Comparison of ENCODE assay signal across 25 cellular contexts in genomic region chr3:102017784-102018183, GRCh38.
DNase-seq lines count a peak whose midpoint lies in the region; ATAC-seq, FAIRE-seq and TF ChIP-seq lines count a peak whose summit lies in the region.
"Had no signal": no experiment of that assay in that cellular context is flagged by ENCODE, and none has a peak within 500 bp of the region (broad histone marks: within the 10 kb centered on the region; RNA-seq: fewer than 3 reads in every experiment).

No MANE protein-coding gene starts in this region.

- H3K4me2 ChIP-seq in GM12878 (ENCODE audit: control insufficient read depth, insufficient read depth) (no peak overlapping the region), hepatocyte (no peak overlapping the region)
- H3K4me2 ChIP-seq: GM23338 had no signal

- H4K20me1 ChIP-seq in GM12878 (ENCODE audit: control insufficient read depth, insufficient read depth) (no peaks in the 10 kb centered on the region), hepatocyte (ENCODE audit: insufficient read depth, poor library complexity, severe bottlenecking) (no peaks in the 10 kb centered on the region)

- peak; percentile 50 for ATAC-seq in GM18519 (IDR thresholded peaks at IDR 0.05; ENCODE audit: low FRiP score, unreplicated experiment)
- peak; percentile 76 for ATAC-seq in GM21390 (IDR thresholded peaks at IDR 0.05; ENCODE audit: unreplicated experiment)
- peak; percentile 49 for ATAC-seq in HG03159 (IDR thresholded peaks at IDR 0.05; ENCODE audit: unreplicated experiment)
- ATAC-seq in GM12878, result peak; percentile 83
- no peak for ATAC-seq in Right ventricle myocardium superior (ENCODE audit: poor library complexity)
- ATAC-seq: GM23338, left ventricle myocardium superior had no signal

- peaks cover 5% of the 10 kb centered on the region; the same call in 2 of the 3 replicates for H3K9me3 ChIP-seq in GM12878 (replicated peaks; ENCODE audit: control insufficient read depth, insufficient read depth, low read length)
- H3K9me3 ChIP-seq in hepatocyte (ENCODE audit: low read depth), result no peaks in the 10 kb centered on the region
- H3K9me3 ChIP-seq: breast epithelium, esophagus muscularis mucosa had no signal

- TF ChIP-seq POLR2A in GM12878 (IDR thresholded peaks at IDR 0.05; ENCODE audit: low read depth, low read length), result no peak

- intact Hi-C loops in GM12878 (cut with micrococcal nuclease; ENCODE audit: unreplicated experiment), result no loop called here
- intact Hi-C loops in Right ventricle myocardium superior (cut with DNase I), result no loop called here

- DNase-seq in GM12878 (ENCODE audit: low read depth, low spot score) (no peak), hepatocyte (ENCODE audit: low spot score) (no peak), NCI-H2081 treated with DMSO at 0.1 percent for 48 hours (lab: John Stamatoyannopoulos, UW) (no peak), Right ventricle myocardium superior (no peak)
- DNase-seq in activated naive CD4-positive, alpha-beta T cell treated with Interleukin-2 at 50 U/mL for 16 hours, result no peak
- DNase-seq: activated CD4-positive, alpha-beta T cell treated with anti-CD3 and anti-CD28 coated beads for 1 hour; activated naive CD4-positive, alpha-beta T cell; activated T-cell treated with anti-CD3 and anti-CD28 coated beads, Interleukin-2, amount 50 U/mL, for 24 hours; CD4-positive, alpha-beta memory T cell; effector memory CD8-positive, alpha-beta T cell; KG1; left ventricle myocardium superior; MM.1S; naive thymus-derived CD4-positive, alpha-beta T cell; NCI-H1436 treated with DMSO at 0.1 percent for 48 hours; occipital lobe had no signal

- no peak overlapping the region for H2AFZ ChIP-seq in GM12878 (ENCODE audit: control insufficient read depth, low read depth, low read length)
- no peak overlapping the region for H2AFZ ChIP-seq in hepatocyte
- H2AFZ ChIP-seq: GM23338 had no signal

- SMC1A ChIA-PET in GM12878 (lab: Charles Lee; ENCODE audit: uncharacterized antibody, unreplicated experiment), result interaction anchor here (0.9 to 4.1 kb wide), 14 partner anchors 10 to 201 kb away, joined by 3 to 17 read pairs (median 6); no protein-coding TSS in a partner anchor

- 59% methylated on average over 2 of the region's 2 CpGs for WGBS in GM12878 (ENCODE audit: insufficient coverage, insufficient replicate concordance, low lambda C conversion rate, missing lambda C conversion rate)
- 80% methylated on average over 2 of the region's 2 CpGs for WGBS in hepatocyte (ENCODE audit: low lambda C conversion rate, missing lambda C conversion rate)

- TF ChIP-seq RAD21 in GM12878 (IDR thresholded peaks at IDR 0.05; ENCODE audit: insufficient read depth, low read depth, low read length), result no peak

- H3K9ac ChIP-seq in GM12878 (ENCODE audit: control insufficient read depth, insufficient read depth, low read length), result no peak overlapping the region

- TF ChIP-seq CTCF in GM12878 (IDR thresholded peaks at IDR 0.05 in 2 of 3, conservative IDR thresholded peaks at IDR 0.05 in 1 of 3; ENCODE audit: control insufficient read depth in 2 of 3, extremely low read depth in 1 of 3, insufficient read depth in 1 of 3, low read depth in 3 of 3, low read length in 3 of 3) (no peak), hepatocyte (IDR thresholded peaks at IDR 0.05; ENCODE audit: poor library complexity) (no peak)

- H3K79me2 ChIP-seq in GM12878 (ENCODE audit: control insufficient read depth, insufficient read depth, low read length) (no peaks in the 10 kb centered on the region), hepatocyte (no peaks in the 10 kb centered on the region)

- TF ChIP-seq EP300 in GM12878 (IDR thresholded peaks at IDR 0.05; ENCODE audit: borderline replicate concordance in 1 of 2, control insufficient read depth in 1 of 2, low read depth in 2 of 2, low read length in 2 of 2), result no peak

- no peak overlapping the region for H3K4me3 ChIP-seq in GM12878
- H3K4me3 ChIP-seq in hepatocyte, result no peak overlapping the region
- H3K4me3 ChIP-seq: breast epithelium, coronary artery, esophagus muscularis mucosa, GM23338 had no signal

- H3K27ac ChIP-seq in GM12878 (ENCODE audit: control insufficient read depth, insufficient read depth) (no peak overlapping the region; the same call in 1 of the 2 replicates), hepatocyte (no peak overlapping the region)
- H3K27ac ChIP-seq: breast epithelium, coronary artery, esophagus muscularis mucosa had no signal

- in situ Hi-C loops in GM12878 (cut with MboI), result no loop called here

- H3K4me1 ChIP-seq in GM12878 (ENCODE audit: control insufficient read depth, insufficient read depth, low read length) (peaks cover 8% of the 10 kb centered on the region; the same call in 1 of the 2 replicates), hepatocyte (ENCODE audit: insufficient read depth) (no peaks in the 10 kb centered on the region)
- H3K4me1 ChIP-seq: breast epithelium, esophagus muscularis mucosa had no signal

- H3K27me3 ChIP-seq in GM12878 (replicated peaks in 1 of 2; ENCODE audit: control insufficient read depth in 2 of 2, insufficient read depth in 2 of 2, low read length in 1 of 2), result no peaks in the 10 kb centered on the region
- H3K27me3 ChIP-seq in hepatocyte, result no peaks in the 10 kb centered on the region
- H3K27me3 ChIP-seq: breast epithelium, esophagus muscularis mucosa had no signal

- CTCF ChIA-PET in GM12878 (lab: Yijun Ruan, JAX), result interaction anchor here (1.1 to 2.1 kb wide), 2 partner anchors 11 to 13 kb away, joined by 3 to 6 read pairs; no protein-coding TSS in a partner anchor

- POLR2A ChIA-PET in GM12878 (lab: Charles Lee), result interaction anchor here (0.5 to 0.9 kb wide), 3 partner anchors 20 to 84 kb away, joined by 3 to 4 read pairs (median 3); no protein-coding TSS in a partner anchor

- no TSS peak for BruUV-seq in GM12878 (replicated peaks; lab: Mats Ljungman, UMichigan)

- peak; percentile 78 for FAIRE-seq in GM12878 (lab: Jason Lieb, UNC)
- FAIRE-seq: frontal cortex, HTR-8/SVneo had no signal

- RAD21 ChIA-PET in GM12878 (lab: Charles Lee; ENCODE audit: unreplicated experiment), result interaction anchor here (0.8 to 1.8 kb wide), 5 partner anchors 11 to 41 kb away, joined by 3 to 9 read pairs (median 5); no protein-coding TSS in a partner anchor

- H3K9me2 ChIP-seq in hepatocyte (replicated peaks; ENCODE audit: insufficient read depth), result no peaks in the 10 kb centered on the region

- H3K36me3 ChIP-seq in GM12878 (ENCODE audit: control insufficient read depth in 2 of 2, insufficient read depth in 2 of 2, low read length in 1 of 2), result no peaks in the 10 kb centered on the region
- H3K36me3 ChIP-seq in hepatocyte (replicated peaks; ENCODE audit: insufficient read depth, low read depth), result no peaks in the 10 kb centered on the region
- H3K36me3 ChIP-seq: breast epithelium, esophagus muscularis mucosa had no signal

TF ChIP-seq in GM12878, 131 proteins besides CTCF, POLR2A, EP300 and RAD21:
- TF ChIP-seq NKRF (conservative IDR thresholded peaks at IDR 0.05) (no peak), ZNF384 (IDR thresholded peaks at IDR 0.05; ENCODE audit: borderline replicate concordance, low read depth, low read length) (0 out of 2 replicates have a peak, but pooled peaks have one; percentile 20)
